1 cellular context compared by ENCODE assay signal in genomic region chr11:94757037-94757681, GRCh38.
TF ChIP-seq lines count a peak whose summit lies in the region.

No MANE protein-coding gene starts in this region.

TF ChIP-seq in K562, 482 proteins besides CTCF, POLR2A, EP300 and RAD21:
- TF ChIP-seq POLR2AphosphoS5 (IDR thresholded peaks at IDR 0.05; ENCODE audit: control insufficient read depth, insufficient read depth, low read depth, low read length) (no peak), SRF (CRISPR knock-in tag; IDR thresholded peaks at IDR 0.05) (peak in 1 of 2 experiments; percentile 36; a peak in 1 of 4 replicates)
